ENCODE assay signal across 9 cellular contexts in the genomic region with DNA sequence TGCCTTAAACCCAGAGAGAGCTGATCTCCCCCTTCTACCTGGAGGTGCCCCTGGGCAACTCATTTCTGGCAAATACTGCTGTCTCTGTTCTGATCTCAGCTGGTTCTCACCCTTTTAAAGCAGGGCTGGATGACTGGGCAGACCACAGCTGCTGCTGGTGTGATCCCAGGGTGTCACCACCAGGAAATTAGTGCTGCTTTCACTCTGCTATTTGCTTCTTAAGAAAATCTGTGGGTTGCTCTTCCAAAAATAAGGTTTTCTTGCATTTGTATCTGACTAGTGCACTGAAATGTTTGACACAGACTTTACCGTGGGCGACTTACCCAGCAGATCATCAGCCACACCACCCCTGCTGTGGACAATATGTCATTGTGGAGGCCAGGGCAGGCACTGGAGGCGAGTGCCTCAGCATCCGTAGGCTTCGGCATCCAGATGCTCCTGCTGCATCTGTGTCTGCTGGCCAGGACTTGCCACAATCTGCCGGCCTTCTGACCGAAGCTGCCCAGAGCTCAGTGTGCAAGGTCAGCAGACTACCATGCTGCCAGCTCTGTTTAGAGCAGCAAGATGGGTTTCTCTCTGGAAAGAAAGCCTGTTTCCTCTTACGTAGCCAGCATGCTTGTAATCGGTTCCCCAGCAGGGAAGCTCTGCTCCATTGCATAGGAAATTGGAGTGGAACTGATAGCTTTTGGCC. TPM values are rescaled to one million over a fixed set of nuclear protein-coding genes. Genes with fewer than 3 reads are reported as not detected.
DNase-seq lines count a peak whose midpoint lies in the region; ATAC-seq and TF ChIP-seq lines count a peak whose summit lies in the region.
"Had no signal": no experiment of that assay in that cellular context is flagged by ENCODE, and none has a peak within 500 bp of the region (broad histone marks: within the 10 kb centered on the region; RNA-seq: fewer than 3 reads in every experiment).

No MANE protein-coding gene starts in this region.

- H3K27ac ChIP-seq in left lung, result peak overlapping the region in 1 of 2 donors; percentile 69
- H3K27ac ChIP-seq in WERI-Rb-1, result no peak overlapping the region

- H3K27ac Mint-ChIP-seq in activated CD4-positive, alpha-beta T cell treated with anti-CD3 and anti-CD28 coated beads for 36 hours, result peak overlapping the region; percentile 82
- H3K27ac Mint-ChIP-seq: B cell had no signal

- DNase-seq in activated CD4-positive, alpha-beta T cell treated with anti-CD3 and anti-CD28 coated beads for 36 hours, result peak; percentile 88
- no peak for DNase-seq in activated CD4-positive, alpha-beta T cell treated with anti-CD3 and anti-CD28 coated beads, Interleukin-2, amount 50 U/mL, for 4 hours
- DNase-seq in adipocyte (ENCODE audit: low read depth) (no peak), left lung (peak in 1 of 2 donors; percentile 59), NCI-H146 treated with DMSO at 0.1 percent for 48 hours (lab: John Stamatoyannopoulos, UW; ENCODE audit: unreplicated experiment) (no peak), WERI-Rb-1 (no peak)
- peak; percentile 51 to 78 for DNase-seq in stimulated activated CD8-positive, alpha-beta memory T cell treated with anti-CD3 and anti-CD28 coated beads, Interleukin-7, amount 100 ng/mL, for 48 hours (ENCODE audit: extremely low read depth in 1 of 2, low read depth in 1 of 2)

- peak overlapping the region; percentile 43 for H3K9ac ChIP-seq in adipocyte (ENCODE audit: low read length)

- peaks cover 37% of the 10 kb centered on the region for H3K4me1 ChIP-seq in adipocyte (ENCODE audit: control insufficient read depth, insufficient read depth, low read length)
- H3K4me1 ChIP-seq in left lung, result peaks cover 17 to 64% of the 10 kb centered on the region in 2 donors

- H3K4me3 Mint-ChIP-seq in activated CD4-positive, alpha-beta T cell treated with anti-CD3 and anti-CD28 coated beads for 36 hours, result peak overlapping the region; percentile 45
- H3K4me3 Mint-ChIP-seq: B cell had no signal

- H3K27me3 Mint-ChIP-seq in activated CD4-positive, alpha-beta T cell treated with anti-CD3 and anti-CD28 coated beads for 36 hours, result no peaks in the 10 kb centered on the region
- H3K27me3 Mint-ChIP-seq: B cell had no signal

- TF ChIP-seq CTCF in left lung (IDR thresholded peaks at IDR 0.05), result no peak
- no peak for TF ChIP-seq CTCF in WERI-Rb-1 (IDR thresholded peaks at IDR 0.05; ENCODE audit: low read depth, low read length)

- intact Hi-C loops in activated CD4-positive, alpha-beta T cell treated with anti-CD3 and anti-CD28 coated beads for 36 hours (cut with DNase I, micrococcal nuclease), result loop anchor here (1.0 to 10.0 kb wide), 8 partner anchors 11 to 769 kb away; partner anchors contain the start of genes ARHGAP26 (in 1 of the 2) and GNPDA1 (in 1 of the 2)
- intact Hi-C loops in left lung (cut with DNase I), result no loop called here

- POLR2A ChIA-PET in activated CD4-positive, alpha-beta T cell treated with anti-CD3 and anti-CD28 coated beads for 36 hours (lab: Charles Lee), result interaction anchor here (0.6 to 2.4 kb wide), 7 partner anchors 12 to 43 kb away, joined by 3 to 16 read pairs (median 5); partner anchors contain the start of gene ARHGAP26

- H3K9me3 Mint-ChIP-seq in activated CD4-positive, alpha-beta T cell treated with anti-CD3 and anti-CD28 coated beads for 36 hours (ENCODE audit: low read depth), result no peaks in the 10 kb centered on the region

- H3K36me3 ChIP-seq in adipocyte (ENCODE audit: control insufficient read depth, insufficient read depth, low read length, severe bottlenecking) (no peaks in the 10 kb centered on the region), left lung (no peaks in the 10 kb centered on the region), WERI-Rb-1 (no peaks in the 10 kb centered on the region)

- H3K4me3 ChIP-seq in adipocyte (ENCODE audit: low read length), result peak overlapping the region; percentile 55
- no peak overlapping the region for H3K4me3 ChIP-seq in left lung
- H3K4me3 ChIP-seq in WERI-Rb-1 (ENCODE audit: low read depth, low read length), result no peak overlapping the region

- peak; percentile 93 for ATAC-seq in activated CD4-positive, alpha-beta T cell treated with anti-CD3 and anti-CD28 coated beads for 36 hours
- ATAC-seq in HG03432 (IDR thresholded peaks at IDR 0.05; ENCODE audit: unreplicated experiment), result peak; percentile 85
- ATAC-seq in left lung, result peak; percentile 69

- H3K36me3 Mint-ChIP-seq in activated CD4-positive, alpha-beta T cell treated with anti-CD3 and anti-CD28 coated beads for 36 hours (ENCODE audit: low read depth), result no peaks in the 10 kb centered on the region

- CTCF ChIA-PET in activated CD4-positive, alpha-beta T cell treated with anti-CD3 and anti-CD28 coated beads for 36 hours (lab: Charles Lee), result interaction anchor here (0.6 to 5.5 kb wide), 18 partner anchors 12 to 105 kb away, joined by 3 to 72 read pairs (median 5); partner anchors contain the start of gene ARHGAP26

- H3K4me1 Mint-ChIP-seq in activated CD4-positive, alpha-beta T cell treated with anti-CD3 and anti-CD28 coated beads for 36 hours, result peaks cover 70% of the 10 kb centered on the region

- no peaks in the 10 kb centered on the region for H3K27me3 ChIP-seq in adipocyte (replicated peaks; ENCODE audit: control insufficient read depth, insufficient read depth, low read length)
- no peaks in the 10 kb centered on the region for H3K27me3 ChIP-seq in left lung
- H3K27me3 ChIP-seq in WERI-Rb-1 (ENCODE audit: insufficient read depth, low read depth, severe bottlenecking), result no peaks in the 10 kb centered on the region

- H3K9me3 ChIP-seq in adipocyte (ENCODE audit: control insufficient read depth, low read length) (no peaks in the 10 kb centered on the region), left lung (no peaks in the 10 kb centered on the region), WERI-Rb-1 (ENCODE audit: severe bottlenecking) (no peaks in the 10 kb centered on the region)

RNA-seq across cellular contexts. Expression of gene ARHGAP26, which starts 13.6 kb away (rescaled TPM):
- 10 to 100 TPM; 12.8 to 15.4 TPM for total RNA-seq in activated CD4-positive, alpha-beta T cell treated with anti-CD3 and anti-CD28 coated beads for 36 hours
- 10 to 100 TPM; 25.6 to 61.9 TPM for total RNA-seq in left lung

Comparison
In these comparisons a context has a peak if more than half of its experiments do, and no peak if none do; other contexts are left out.
1. DNase-seq: peak in activated CD4-positive, alpha-beta T cell treated with anti-CD3 and anti-CD28 coated beads for 36 hours (single experiment) and stimulated activated CD8-positive, alpha-beta memory T cell treated with anti-CD3 and anti-CD28 coated beads, Interleukin-7, amount 100 ng/mL, for 48 hours (2 of 2); none in activated CD4-positive, alpha-beta T cell treated with anti-CD3 and anti-CD28 coated beads, Interleukin-2, amount 50 U/mL, for 4 hours (0 of 2), adipocyte (single experiment), NCI-H146 treated with DMSO at 0.1 percent for 48 hours (single experiment) and WERI-Rb-1 (single experiment).
2. intact Hi-C loops: an anchor here in activated CD4-positive, alpha-beta T cell treated with anti-CD3 and anti-CD28 coated beads for 36 hours (1.0 to 10.0 kb wide); none called in left lung.
3. Peak in every context shown above with its lines, with median percentiles within 50 percentile points of each other: ATAC-seq.